Comparison of ENCODE assay signal across 9 cellular contexts in genomic region chr6:47655719-47656595, GRCh38. TPM values are rescaled to one million over a fixed set of nuclear protein-coding genes. Genes with fewer than 3 reads are reported as not detected.
DNase-seq lines count a peak whose midpoint lies in the region; ATAC-seq and TF ChIP-seq lines count a peak whose summit lies in the region.
"Had no signal": no experiment of that assay in that cellular context is flagged by ENCODE, and none has a peak within 500 bp of the region (broad histone marks: within the 10 kb centered on the region; RNA-seq: fewer than 3 reads in every experiment).

No MANE protein-coding gene starts in this region.

- peaks cover 5% of the 10 kb centered on the region; the same call in 1 of the 3 replicates for H3K4me1 Mint-ChIP-seq in GM23338
- peaks cover 8% of the 10 kb centered on the region for H3K4me1 Mint-ChIP-seq in T-helper 2 cell treated with Interferon-gamma antibody and Interleukin-4, amounts not matched to agents 5 μg/mL and 100 μg/mL, for 36 hours (ENCODE audit: low read depth)
- H3K4me1 Mint-ChIP-seq in stimulated activated naive CD8-positive, alpha-beta T cell treated with anti-CD3 and anti-CD28 coated beads, Interleukin-15, amount 100 ng/mL, for 72 hours: peaks cover 6% of the 10 kb centered on the region
- H3K4me1 Mint-ChIP-seq: activated B cell treated with CpG ODN at 0.5 μM for 24 hours had no signal

- H3K36me3 Mint-ChIP-seq in GM23338 (ENCODE audit: low read depth): no peaks in the 10 kb centered on the region
- no peaks in the 10 kb centered on the region for H3K36me3 Mint-ChIP-seq in T-helper 2 cell treated with Interferon-gamma antibody and Interleukin-4, amounts not matched to agents 5 μg/mL and 100 μg/mL, for 36 hours (ENCODE audit: low read depth)

- no peak for TF ChIP-seq CTCF in GM23338 (conservative IDR thresholded peaks at IDR 0.05; ENCODE audit: low read depth in 2 of 2)
- no peak for TF ChIP-seq CTCF in fibroblast of pulmonary artery (IDR thresholded peaks at IDR 0.05; ENCODE audit: low read length, missing control alignments)

- no peaks in the 10 kb centered on the region for H3K27me3 Mint-ChIP-seq in GM23338 (ENCODE audit: insufficient read depth, low read depth, poor library complexity)
- peaks cover 16% of the 10 kb centered on the region for H3K27me3 Mint-ChIP-seq in T-helper 2 cell treated with Interferon-gamma antibody and Interleukin-4, amounts not matched to agents 5 μg/mL and 100 μg/mL, for 36 hours (ENCODE audit: low read depth)
- peaks cover 12% of the 10 kb centered on the region for H3K27me3 Mint-ChIP-seq in stimulated activated naive CD8-positive, alpha-beta T cell treated with anti-CD3 and anti-CD28 coated beads, Interleukin-15, amount 100 ng/mL, for 72 hours

- no peaks in the 10 kb centered on the region for H3K36me3 ChIP-seq in GM23338 (ENCODE audit: insufficient read depth)

- no peaks in the 10 kb centered on the region; the same call in 2 of the 3 replicates for H3K9me3 Mint-ChIP-seq in GM23338
- H3K9me3 Mint-ChIP-seq in T-helper 2 cell treated with Interferon-gamma antibody and Interleukin-4, amounts not matched to agents 5 μg/mL and 100 μg/mL, for 36 hours: no peaks in the 10 kb centered on the region
- H3K9me3 Mint-ChIP-seq in stimulated activated naive CD8-positive, alpha-beta T cell treated with anti-CD3 and anti-CD28 coated beads, Interleukin-15, amount 100 ng/mL, for 72 hours: no peaks in the 10 kb centered on the region
- H3K9me3 Mint-ChIP-seq: activated B cell treated with CpG ODN at 0.5 μM for 24 hours had no signal

- H3K4me3 ChIP-seq in GM23338: no peak overlapping the region
- H3K4me3 ChIP-seq in fibroblast of pulmonary artery (replicated peaks; ENCODE audit: low read depth, low read length): no peak overlapping the region

- H4K20me1 ChIP-seq in GM23338 (replicated peaks; ENCODE audit: insufficient read depth): no peaks in the 10 kb centered on the region

- H2AFZ ChIP-seq in GM23338: peak overlapping the region; percentile 93

- no peak overlapping the region for H3K27ac Mint-ChIP-seq in GM23338
- H3K27ac Mint-ChIP-seq in T-helper 2 cell treated with Interferon-gamma antibody and Interleukin-4, amounts not matched to agents 5 μg/mL and 100 μg/mL, for 36 hours: no peak overlapping the region
- no peak overlapping the region for H3K27ac Mint-ChIP-seq in stimulated activated naive CD8-positive, alpha-beta T cell treated with anti-CD3 and anti-CD28 coated beads, Interleukin-15, amount 100 ng/mL, for 72 hours
- H3K27ac Mint-ChIP-seq: activated B cell treated with CpG ODN at 0.5 μM for 24 hours had no signal

- no peak overlapping the region for H3K27ac ChIP-seq in GM23338 (ENCODE audit: low read depth)

- ATAC-seq in GM23338: peak; percentile 95
- ATAC-seq in stimulated activated naive CD8-positive, alpha-beta T cell treated with anti-CD3 and anti-CD28 coated beads, Interleukin-15, amount 100 ng/mL, for 72 hours: peak; percentile 98
- no peak for ATAC-seq in HG02798 (IDR thresholded peaks at IDR 0.05; ENCODE audit: poor library complexity, unreplicated experiment)

- H3K4me3 Mint-ChIP-seq in GM23338: no peak overlapping the region
- H3K4me3 Mint-ChIP-seq in T-helper 2 cell treated with Interferon-gamma antibody and Interleukin-4, amounts not matched to agents 5 μg/mL and 100 μg/mL, for 36 hours: no peak overlapping the region
- H3K4me3 Mint-ChIP-seq in stimulated activated naive CD8-positive, alpha-beta T cell treated with anti-CD3 and anti-CD28 coated beads, Interleukin-15, amount 100 ng/mL, for 72 hours: no peak overlapping the region
- H3K4me3 Mint-ChIP-seq: activated B cell treated with CpG ODN at 0.5 μM for 24 hours had no signal

- H3K9me2 ChIP-seq in GM23338 (ENCODE audit: insufficient read depth): peaks cover 16% of the 10 kb centered on the region; the same call in 1 of the 2 replicates

- no peaks in the 10 kb centered on the region for H3F3A ChIP-seq in GM23338 (replicated peaks; ENCODE audit: low read depth)

- peak; percentile 80 for DNase-seq in A172 (ENCODE audit: low spot score)
- peak; percentile 59 for DNase-seq in GM23338 (ENCODE audit: low spot score)
- DNase-seq in T-helper 2 cell treated with Interferon-gamma antibody and Interleukin-4, amounts not matched to agents 5 μg/mL and 100 μg/mL, for 36 hours (ENCODE audit: low spot score): peak; percentile 55
- peak; percentile 53 for DNase-seq in fibroblast of pulmonary artery (ENCODE audit: low read depth)
- DNase-seq in stimulated activated naive CD8-positive, alpha-beta T cell treated with anti-CD3 and anti-CD28 coated beads, Interleukin-15, amount 100 ng/mL, for 72 hours: peak in 1 of 2 donors; percentile 55
- no peak for DNase-seq in cortex of kidney (lab: John Stamatoyannopoulos, UW)
- no peak for DNase-seq in cerebellar nuclear complex (lab: John Stamatoyannopoulos, UW)
- DNase-seq: activated B cell treated with CpG ODN at 0.5 μM for 24 hours had no signal

- H3K4me1 ChIP-seq in GM23338 (ENCODE audit: insufficient read depth): peaks cover 16% of the 10 kb centered on the region

- no peaks in the 10 kb centered on the region for H3K79me2 ChIP-seq in GM23338 (replicated peaks; ENCODE audit: insufficient read depth)

- no peaks in the 10 kb centered on the region for H3K27me3 ChIP-seq in GM23338 (ENCODE audit: insufficient read depth)

- no peak overlapping the region for H3K4me2 ChIP-seq in GM23338

TF ChIP-seq in GM23338, 12 proteins besides CTCF, POLR2A, EP300 and RAD21 (continues in another document):
- TF ChIP-seq ZNF331 (CRISPR knock-in tag; IDR thresholded peaks at IDR 0.05; ENCODE audit: low read depth): no peak
- TF ChIP-seq ETS1 (IDR thresholded peaks at IDR 0.05): no peak
- no peak for TF ChIP-seq NANOG (IDR thresholded peaks at IDR 0.05; ENCODE audit: borderline replicate concordance)
- TF ChIP-seq POLR2AphosphoS5 (IDR thresholded peaks at IDR 0.05; ENCODE audit: low read depth): no peak
- TF ChIP-seq ZNF114 (CRISPR knock-in tag; IDR thresholded peaks at IDR 0.05): no peak
- no peak for TF ChIP-seq STAT1 (IDR thresholded peaks at IDR 0.05; ENCODE audit: unreplicated experiment)
- TF ChIP-seq EZH2phosphoT487 (IDR thresholded peaks at IDR 0.05; ENCODE audit: unreplicated experiment): no peak
- TF ChIP-seq REST (IDR thresholded peaks at IDR 0.05; ENCODE audit: unreplicated experiment): no peak

RNA-seq across cellular contexts. Expression of gene ADGRF4, which starts 42.4 kb away (rescaled TPM):
- total RNA-seq in A172 (2014; rRNA removed; shearing (Covaris generic)): 1.5 and 1.7 TPM in 2 replicates
- not detected in 2 replicates for total RNA-seq in GM23338 (2014; rRNA removed; shearing (Covaris generic))
- polyA plus RNA-seq in GM23338 (2016; fragmentation: Nextera tagmentation; extraction: Ambion mirVana): not detected in 2 replicates
- total RNA-seq: activated B cell treated with CpG ODN at 0.5 μM for 24 hours had no signal

Comparison
In these comparisons a context has a peak if more than half of its experiments do, and no peak if none do; other contexts are left out.
1. DNase-seq: peak in A172 (single experiment), GM23338 (single experiment), T-helper 2 cell treated with Interferon-gamma antibody and Interleukin-4, amounts not matched to agents 5 μg/mL and 100 μg/mL, for 36 hours (single experiment) and fibroblast of pulmonary artery (single experiment); none in cortex of kidney (single experiment) and cerebellar nuclear complex (0 of 2).